In the genomic region with DNA sequence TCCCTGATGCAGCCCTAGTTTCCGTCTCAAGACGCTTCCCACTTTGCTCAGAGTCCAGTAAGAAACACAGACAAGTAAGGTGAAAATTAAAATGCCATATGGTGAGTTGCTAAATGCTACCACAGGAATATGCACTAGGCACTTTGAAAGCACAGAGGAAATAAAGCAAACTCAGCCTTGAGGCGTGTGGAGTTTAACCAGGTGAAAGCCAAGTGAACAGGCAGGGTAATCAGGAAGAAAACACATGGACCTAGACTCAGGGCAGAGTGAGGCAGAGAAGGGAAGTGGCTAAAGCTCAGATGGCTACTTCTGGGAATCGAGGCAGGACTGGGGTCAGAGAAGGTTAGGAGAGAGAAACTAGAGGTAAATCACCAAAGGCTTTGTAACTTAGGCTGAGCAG, we compare ENCODE assay signal across 1 cellular context.
TF ChIP-seq lines count a peak whose summit lies in the region.

No MANE protein-coding gene starts in this region.

TF ChIP-seq in HepG2, 621 proteins besides CTCF, POLR2A, EP300 and RAD21 (continued from another document):
- TF ChIP-seq, protein P1, sequence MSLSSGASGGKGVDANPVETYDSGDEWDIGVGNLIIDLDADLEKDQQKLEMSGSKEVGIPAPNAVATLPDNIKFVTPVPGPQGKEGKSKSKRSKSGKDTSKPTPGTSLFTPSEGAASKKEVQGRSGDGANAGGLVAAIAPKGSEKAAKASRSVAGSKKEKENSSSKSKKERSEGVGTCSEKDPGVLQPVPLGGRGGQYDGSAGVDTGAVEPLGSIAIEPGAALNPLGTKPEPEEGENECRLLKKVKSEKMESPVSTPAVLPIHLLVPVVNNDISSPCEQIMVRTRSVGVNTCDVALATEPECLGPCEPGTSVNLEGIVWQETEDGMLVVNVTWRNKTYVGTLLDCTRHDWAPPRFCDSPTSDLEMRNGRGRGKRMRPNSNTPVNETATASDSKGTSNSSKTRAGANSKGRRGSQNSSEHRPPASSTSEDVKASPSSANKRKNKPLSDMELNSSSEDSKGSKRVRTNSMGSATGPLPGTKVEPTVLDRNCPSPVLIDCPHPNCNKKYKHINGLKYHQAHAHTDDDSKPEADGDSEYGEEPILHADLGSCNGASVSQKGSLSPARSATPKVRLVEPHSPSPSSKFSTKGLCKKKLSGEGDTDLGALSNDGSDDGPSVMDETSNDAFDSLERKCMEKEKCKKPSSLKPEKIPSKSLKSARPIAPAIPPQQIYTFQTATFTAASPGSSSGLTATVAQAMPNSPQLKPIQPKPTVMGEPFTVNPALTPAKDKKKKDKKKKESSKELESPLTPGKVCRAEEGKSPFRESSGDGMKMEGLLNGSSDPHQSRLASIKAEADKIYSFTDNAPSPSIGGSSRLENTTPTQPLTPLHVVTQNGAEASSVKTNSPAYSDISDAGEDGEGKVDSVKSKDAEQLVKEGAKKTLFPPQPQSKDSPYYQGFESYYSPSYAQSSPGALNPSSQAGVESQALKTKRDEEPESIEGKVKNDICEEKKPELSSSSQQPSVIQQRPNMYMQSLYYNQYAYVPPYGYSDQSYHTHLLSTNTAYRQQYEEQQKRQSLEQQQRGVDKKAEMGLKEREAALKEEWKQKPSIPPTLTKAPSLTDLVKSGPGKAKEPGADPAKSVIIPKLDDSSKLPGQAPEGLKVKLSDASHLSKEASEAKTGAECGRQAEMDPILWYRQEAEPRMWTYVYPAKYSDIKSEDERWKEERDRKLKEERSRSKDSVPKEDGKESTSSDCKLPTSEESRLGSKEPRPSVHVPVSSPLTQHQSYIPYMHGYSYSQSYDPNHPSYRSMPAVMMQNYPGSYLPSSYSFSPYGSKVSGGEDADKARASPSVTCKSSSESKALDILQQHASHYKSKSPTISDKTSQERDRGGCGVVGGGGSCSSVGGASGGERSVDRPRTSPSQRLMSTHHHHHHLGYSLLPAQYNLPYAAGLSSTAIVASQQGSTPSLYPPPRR (CRISPR knock-in tag; IDR thresholded peaks at IDR 0.05; ENCODE audit: borderline replicate concordance) = no peak
- TF ChIP-seq, protein P2, sequence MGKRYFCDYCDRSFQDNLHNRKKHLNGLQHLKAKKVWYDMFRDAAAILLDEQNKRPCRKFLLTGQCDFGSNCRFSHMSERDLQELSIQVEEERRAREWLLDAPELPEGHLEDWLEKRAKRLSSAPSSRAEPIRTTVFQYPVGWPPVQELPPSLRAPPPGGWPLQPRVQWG (CRISPR knock-in tag; IDR thresholded peaks at IDR 0.05; ENCODE audit: borderline replicate concordance, low read depth) = no peak
- TF ChIP-seq KLF9 (CRISPR knock-in tag; IDR thresholded peaks at IDR 0.05; ENCODE audit: low read depth) (no peak), DMAP1 (CRISPR knock-in tag; IDR thresholded peaks at IDR 0.05) (no peak), NR2F1 (CRISPR knock-in tag; IDR thresholded peaks at IDR 0.05) (no peak), EZH2 (conservative IDR thresholded peaks at IDR 0.05; ENCODE audit: low read depth, low read length) (no peak), IKZF1 (IDR thresholded peaks at IDR 0.05) (no peak), ZNF333 (CRISPR knock-in tag; IDR thresholded peaks at IDR 0.05; ENCODE audit: borderline replicate concordance) (no peak), ZBTB21 (CRISPR knock-in tag; IDR thresholded peaks at IDR 0.05) (no peak), YY1 (IDR thresholded peaks at IDR 0.05; ENCODE audit: insufficient read depth, insufficient replicate concordance, low read depth, low read length) (no peak), NFYB (CRISPR knock-in tag; IDR thresholded peaks at IDR 0.05) (no peak), HDAC2 (CRISPR knock-in tag; IDR thresholded peaks at IDR 0.05) (no peak), MBD4 (IDR thresholded peaks at IDR 0.05; ENCODE audit: borderline replicate concordance, low read length) (no peak), YEATS2 (CRISPR knock-in tag; IDR thresholded peaks at IDR 0.05; ENCODE audit: borderline replicate concordance) (no peak)
- TF ChIP-seq, protein P3, sequence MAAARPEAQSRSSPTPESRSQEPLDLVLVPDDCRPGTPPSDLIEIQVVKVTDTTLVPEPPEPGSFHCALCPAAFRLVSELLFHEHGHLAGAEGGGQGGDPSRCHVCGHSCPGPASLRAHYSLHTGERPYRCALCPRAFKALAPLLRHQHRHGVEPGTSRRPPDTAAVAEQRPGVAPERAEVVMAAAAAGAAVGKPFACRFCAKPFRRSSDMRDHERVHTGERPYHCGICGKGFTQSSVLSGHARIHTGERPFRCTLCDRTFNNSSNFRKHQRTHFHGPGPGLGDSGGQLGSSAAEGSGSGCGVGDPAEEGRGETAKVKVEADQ (CRISPR knock-in tag; IDR thresholded peaks at IDR 0.05; ENCODE audit: borderline replicate concordance) = no peak
- TF ChIP-seq, protein P4, sequence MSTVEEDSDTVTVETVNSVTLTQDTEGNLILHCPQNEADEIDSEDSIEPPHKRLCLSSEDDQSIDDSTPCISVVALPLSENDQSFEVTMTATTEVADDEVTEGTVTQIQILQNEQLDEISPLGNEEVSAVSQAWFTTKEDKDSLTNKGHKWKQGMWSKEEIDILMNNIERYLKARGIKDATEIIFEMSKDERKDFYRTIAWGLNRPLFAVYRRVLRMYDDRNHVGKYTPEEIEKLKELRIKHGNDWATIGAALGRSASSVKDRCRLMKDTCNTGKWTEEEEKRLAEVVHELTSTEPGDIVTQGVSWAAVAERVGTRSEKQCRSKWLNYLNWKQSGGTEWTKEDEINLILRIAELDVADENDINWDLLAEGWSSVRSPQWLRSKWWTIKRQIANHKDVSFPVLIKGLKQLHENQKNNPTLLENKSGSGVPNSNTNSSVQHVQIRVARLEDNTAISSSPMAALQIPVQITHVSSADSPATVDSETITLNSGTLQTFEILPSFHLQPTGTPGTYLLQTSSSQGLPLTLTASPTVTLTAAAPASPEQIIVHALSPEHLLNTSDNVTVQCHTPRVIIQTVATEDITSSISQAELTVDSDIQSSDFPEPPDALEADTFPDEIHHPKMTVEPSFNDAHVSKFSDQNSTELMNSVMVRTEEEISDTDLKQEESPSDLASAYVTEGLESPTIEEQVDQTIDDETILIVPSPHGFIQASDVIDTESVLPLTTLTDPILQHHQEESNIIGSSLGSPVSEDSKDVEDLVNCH (CRISPR knock-in tag; IDR thresholded peaks at IDR 0.05) = no peak
- TF ChIP-seq, protein P5, sequence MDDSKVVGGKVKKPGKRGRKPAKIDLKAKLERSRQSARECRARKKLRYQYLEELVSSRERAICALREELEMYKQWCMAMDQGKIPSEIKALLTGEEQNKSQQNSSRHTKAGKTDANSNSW (CRISPR knock-in tag; IDR thresholded peaks at IDR 0.05; ENCODE audit: borderline replicate concordance) = no peak
